ENCODE assay signal across 22 cellular contexts in genomic region chr17:68641276-68642117, GRCh38. TPM values are rescaled to one million over a fixed set of nuclear protein-coding genes. Genes with fewer than 3 reads are reported as not detected.
"Had no signal": no experiment of that assay in that cellular context is flagged by ENCODE, and none has a peak within 500 bp of the region (broad histone marks: within the 10 kb centered on the region; RNA-seq: fewer than 3 reads in every experiment).

No MANE protein-coding gene starts in this region.

- DNase-seq: effector CD4-positive, alpha-beta T cell; foreskin melanocyte; heart left ventricle; hypothalamus; left lung; mesendoderm; naive B cell; psoas muscle; retina; stimulated activated CD4-positive, alpha-beta T cell treated with anti-CD3 and anti-CD28 coated beads, Interleukin-2, amount 100 ng/mL, for 48 hours; stimulated activated naive CD4-positive, alpha-beta T cell treated with Interleukin-2 at 50 U/mL for 16 hours; upper lobe of left lung; uterus had no signal

- H3K9ac ChIP-seq: parathyroid adenoma had no signal

- H3K36me3 ChIP-seq: heart left ventricle, left lung, upper lobe of left lung, uterus had no signal

- H3K9me3 ChIP-seq: heart left ventricle, left lung, psoas muscle, upper lobe of left lung, uterus had no signal

- H3K27me3 ChIP-seq: heart left ventricle, left lung, upper lobe of left lung, uterus had no signal

- H3K36me3 Mint-ChIP-seq: naive B cell had no signal

- H3K4me2 ChIP-seq: smooth muscle cell had no signal

- H3K27ac ChIP-seq: coronary artery, heart left ventricle, left lung, parathyroid adenoma, psoas muscle, upper lobe of left lung had no signal

- H3K4me1 ChIP-seq: left lung, parathyroid adenoma, psoas muscle, upper lobe of left lung, uterus had no signal

- H3K4me1 Mint-ChIP-seq: naive B cell had no signal

- H2AFZ ChIP-seq: parathyroid adenoma had no signal

- H3K4me3 Mint-ChIP-seq: naive B cell, nephron had no signal

- H3K79me2 ChIP-seq: parathyroid adenoma had no signal

- FAIRE-seq: islet of Langerhans had no signal

- H3K9me3 Mint-ChIP-seq: nephron had no signal

- ATAC-seq: heart left ventricle, left lung had no signal

- H3K27ac Mint-ChIP-seq: naive B cell had no signal

- H3K4me3 ChIP-seq: coronary artery, heart left ventricle, left lung, psoas muscle, smooth muscle cell, upper lobe of left lung, uterus had no signal

RNA-seq across cellular contexts. Expression of gene FAM20A, which starts 40.3 kb away (rescaled TPM):
- total RNA-seq: chondrocyte, dermis microvascular lymphatic vessel endothelial cell, glomerular endothelial cell, lung microvascular endothelial cell had no signal
